8 cellular contexts compared by ENCODE assay signal in the genomic region with DNA sequence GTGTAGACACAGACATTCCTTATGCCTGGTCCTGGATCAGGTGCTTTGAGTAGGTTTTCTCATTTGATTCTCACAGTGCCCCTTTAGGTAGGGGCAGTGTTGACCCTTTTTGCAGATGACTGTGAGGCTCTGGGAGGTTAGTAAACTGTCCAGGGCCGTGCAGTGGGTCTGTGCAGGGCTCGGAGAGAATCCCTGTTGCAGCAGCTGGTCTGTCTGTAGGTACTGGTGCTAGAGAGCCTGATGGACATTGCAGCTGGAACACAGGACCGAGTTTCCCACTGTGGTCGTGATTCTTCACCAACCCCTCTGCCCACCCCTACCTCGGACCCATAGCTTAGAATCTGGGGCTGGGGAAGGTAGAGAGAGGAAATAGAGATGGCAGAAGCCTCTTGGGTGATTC.
"Had no signal": no experiment of that assay in that cellular context is flagged by ENCODE, and none has a peak within 500 bp of the region (broad histone marks: within the 10 kb centered on the region; RNA-seq: fewer than 3 reads in every experiment).

No MANE protein-coding gene starts in this region.

- H3K4me3 Mint-ChIP-seq: H9, HFFc6 had no signal

- H2AFZ ChIP-seq: GM23248 had no signal

- H3K36me3 ChIP-seq: HAP-1 had no signal

- H3K9me3 ChIP-seq: HAP-1 had no signal

- H3K9ac ChIP-seq: GM23248 had no signal

- H3K9me3 Mint-ChIP-seq: H9, HFFc6 had no signal

- H3K27ac ChIP-seq: GM23248 had no signal

- H3K4me3 ChIP-seq: GM23248, HAP-1 had no signal

- ATAC-seq: HCT116 had no signal

- H3K27ac Mint-ChIP-seq: HFFc6 had no signal

- DNase-seq: GM23248, GOT3, H7, H9, HCEC 1CT, HFFc6 had no signal
